In genomic region chr17:49993423-49994037, GRCh38 we compare ENCODE assay signal across 9 cellular contexts. TPM values are rescaled to one million over a fixed set of nuclear protein-coding genes. Genes with fewer than 3 reads are reported as not detected.
DNase-seq lines count a peak whose midpoint lies in the region; ATAC-seq and TF ChIP-seq lines count a peak whose summit lies in the region.
"Had no signal": no experiment of that assay in that cellular context is flagged by ENCODE, and none has a peak within 500 bp of the region (broad histone marks: within the 10 kb centered on the region; RNA-seq: fewer than 3 reads in every experiment).

No MANE protein-coding gene starts in this region.

- TF ChIP-seq CTCF in Caco-2 (IDR thresholded peaks at IDR 0.05; ENCODE audit: insufficient read depth in 1 of 2, low read depth in 1 of 2, low read length in 1 of 2, severe bottlenecking in 1 of 2, unreplicated experiment in 1 of 2) = no peak
- TF ChIP-seq CTCF in upper lobe of right lung (IDR thresholded peaks at IDR 0.05) = no peak

- peaks cover 2% of the 10 kb centered on the region for H3K27me3 Mint-ChIP-seq in Caco-2 (ENCODE audit: insufficient read depth, unreplicated experiment)
- H3K27me3 Mint-ChIP-seq in dendritic cell treated with granulocyte-macrophage colony-stimulating factor and Interleukin-4, amounts not matched to agents 40 ng/mL and 50 ng/mL, for 4 days = peaks cover 88% of the 10 kb centered on the region

- H3K27me3 ChIP-seq in Caco-2 (replicated peaks; ENCODE audit: control insufficient read depth, insufficient read depth, low read length) (no peaks in the 10 kb centered on the region), upper lobe of right lung (peaks cover 63% of the 10 kb centered on the region)

- DNase-seq in Caco-2 (peak in 1 of 2 experiments; percentile 27), NCI-H69 (lab: John Stamatoyannopoulos, UW) (peak; percentile 84), mesenteric fat pad (ENCODE audit: low spot score) (peak; percentile 86), upper lobe of right lung (peak; percentile 70), kidney glomerular epithelial cell (lab: John Stamatoyannopoulos, UW) (no peak), putamen (ENCODE audit: low spot score) (no peak), 8988T (no peak)

- no peaks in the 10 kb centered on the region for H3K9me3 ChIP-seq in Caco-2
- H3K9me3 ChIP-seq in upper lobe of right lung = no peaks in the 10 kb centered on the region

- 0 out of 2 replicates have a peak, but pooled peaks cover 4% of the 10 kb centered on the region for H3K4me1 ChIP-seq in Caco-2
- peaks cover 24% of the 10 kb centered on the region for H3K4me1 ChIP-seq in upper lobe of right lung

- H3K4me3 Mint-ChIP-seq in Caco-2 (ENCODE audit: unreplicated experiment) = peak overlapping the region; percentile 94
- H3K4me3 Mint-ChIP-seq in dendritic cell treated with granulocyte-macrophage colony-stimulating factor and Interleukin-4, amounts not matched to agents 40 ng/mL and 50 ng/mL, for 4 days = peak overlapping the region; percentile 68

- POLR2A ChIA-PET in Caco-2 (lab: Charles Lee) = no interaction called here

- peaks cover 7% of the 10 kb centered on the region for H3K36me3 Mint-ChIP-seq in Caco-2 (ENCODE audit: insufficient read depth, unreplicated experiment)
- no peaks in the 10 kb centered on the region for H3K36me3 Mint-ChIP-seq in dendritic cell treated with granulocyte-macrophage colony-stimulating factor and Interleukin-4, amounts not matched to agents 40 ng/mL and 50 ng/mL, for 4 days (ENCODE audit: low read depth)

- H3K27ac ChIP-seq in upper lobe of right lung = no peak overlapping the region

- H3K9me3 Mint-ChIP-seq in Caco-2 (ENCODE audit: unreplicated experiment) = no peaks in the 10 kb centered on the region
- no peaks in the 10 kb centered on the region for H3K9me3 Mint-ChIP-seq in dendritic cell treated with granulocyte-macrophage colony-stimulating factor and Interleukin-4, amounts not matched to agents 40 ng/mL and 50 ng/mL, for 4 days

- H3K36me3 ChIP-seq in Caco-2 (ENCODE audit: control insufficient read depth, insufficient read depth, low read length) (no peaks in the 10 kb centered on the region), upper lobe of right lung (no peaks in the 10 kb centered on the region)

- CTCF ChIA-PET in Caco-2 (lab: Charles Lee) = interaction anchor here (0.6 to 1.0 kb wide), 2 partner anchors 27 to 132 kb away, joined by 3 read pairs; no protein-coding TSS in a partner anchor

- H3K4me3 ChIP-seq in Caco-2 (ENCODE audit: low read depth, low read length) = peak overlapping the region; percentile 45
- peak overlapping the region; percentile 46 for H3K4me3 ChIP-seq in upper lobe of right lung

- peak; percentile 27 for ATAC-seq in upper lobe of right lung

- BruUV-seq in Caco-2 (replicated peaks; lab: Mats Ljungman, UMichigan) = no TSS peak

- peak overlapping the region; percentile 78 for H3K27ac Mint-ChIP-seq in Caco-2 (ENCODE audit: unreplicated experiment)
- peak overlapping the region; percentile 3 for H3K27ac Mint-ChIP-seq in dendritic cell treated with granulocyte-macrophage colony-stimulating factor and Interleukin-4, amounts not matched to agents 40 ng/mL and 50 ng/mL, for 4 days

- intact Hi-C loops in Caco-2 (cut with micrococcal nuclease; ENCODE audit: unreplicated experiment) (no loop called here), upper lobe of right lung (cut with DNase I) (no loop called here)
- intact Hi-C loops in dendritic cell treated with granulocyte-macrophage colony-stimulating factor and Interleukin-4, amounts not matched to agents 40 ng/mL and 50 ng/mL, for 4 days (cut with micrococcal nuclease) = no loop called here

- H3K4me1 Mint-ChIP-seq in Caco-2 (ENCODE audit: low read depth, unreplicated experiment) = peaks cover 14% of the 10 kb centered on the region
- peaks cover 31% of the 10 kb centered on the region for H3K4me1 Mint-ChIP-seq in dendritic cell treated with granulocyte-macrophage colony-stimulating factor and Interleukin-4, amounts not matched to agents 40 ng/mL and 50 ng/mL, for 4 days (ENCODE audit: low read depth)

RNA-seq across cellular contexts. Expression of gene DLX3, which starts 1.5 kb away (rescaled TPM):
- total RNA-seq in Caco-2 (2022) (3.9 and 4.9 TPM in 2 replicates), mesenteric fat pad (0.48 TPM), upper lobe of right lung (0.69 TPM)
- total RNA-seq: glomerular endothelial cell had no signal

RNA-seq across cellular contexts. Expression of gene DLX4, which starts 24.5 kb away (rescaled TPM):
- total RNA-seq in Caco-2 (2022) (27.0 and 33.1 TPM in 2 replicates), mesenteric fat pad (0.55 TPM), upper lobe of right lung (2.1 TPM)
- total RNA-seq: glomerular endothelial cell had no signal

Comparison
In these comparisons a context has a peak if more than half of its experiments do, and no peak if none do; other contexts are left out.
1. DNase-seq: peak in NCI-H69 (single experiment), mesenteric fat pad (single experiment) and upper lobe of right lung (single experiment); none in kidney glomerular epithelial cell (single experiment), putamen (single experiment) and 8988T (single experiment).